29 cellular contexts compared by ENCODE assay signal in genomic region chr5:6090079-6090654, GRCh38.
"Had no signal": no experiment of that assay in that cellular context is flagged by ENCODE, and none has a peak within 500 bp of the region (broad histone marks: within the 10 kb centered on the region; RNA-seq: fewer than 3 reads in every experiment).

No MANE protein-coding gene starts in this region.

- FAIRE-seq: endometrium, endothelial cell of umbilical vein had no signal

- H3K36me3 Mint-ChIP-seq: activated CD4-positive, alpha-beta memory T cell treated with anti-CD3 and anti-CD28 coated beads for 36 hours; activated naive CD4-positive, alpha-beta T cell treated with anti-CD3 and anti-CD28 coated beads, Interleukin-2, amount 10 ng/mL, durations not matched to agents 7 days and 5 days; activated naive CD4-positive, alpha-beta T cell treated with anti-CD3 and anti-CD28 coated beads, Interleukin-2, amount 50 U/mL, for 72 hours; activated naive CD8-positive, alpha-beta T cell treated with anti-CD3 and anti-CD28 coated beads, Interleukin-2, amount 10 ng/mL, durations not matched to agents 7 days and 5 days; brain had no signal

- H3K9me3 Mint-ChIP-seq: activated CD4-positive, alpha-beta memory T cell treated with anti-CD3 and anti-CD28 coated beads for 36 hours; activated naive CD4-positive, alpha-beta T cell treated with anti-CD3 and anti-CD28 coated beads, Interleukin-2, amount 10 ng/mL, durations not matched to agents 7 days and 5 days; activated T-cell treated with anti-CD3 and anti-CD28 coated beads, Interleukin-2, amount 50 U/mL, for 24 hours had no signal

- H3K4me1 Mint-ChIP-seq: activated CD4-positive, alpha-beta T cell treated with anti-CD3 and anti-CD28 coated beads for 36 hours; activated CD4-positive, alpha-beta T cell treated with anti-CD3 and anti-CD28 coated beads, Interleukin-2, amount 10 ng/mL, durations not matched to agents 24 days and 14 days; activated naive CD4-positive, alpha-beta T cell treated with anti-CD3 and anti-CD28 coated beads, Interleukin-2, amount 10 ng/mL, durations not matched to agents 7 days and 5 days; activated naive CD8-positive, alpha-beta T cell treated with anti-CD3 and anti-CD28 coated beads, Interleukin-2, amount 10 ng/mL, durations not matched to agents 7 days and 5 days had no signal

- DNase-seq: activated CD4-positive, alpha-beta memory T cell treated with anti-CD3 and anti-CD28 coated beads for 36 hours; activated CD4-positive, alpha-beta T cell treated with anti-CD3 and anti-CD28 coated beads for 36 hours; activated CD4-positive, alpha-beta T cell treated with anti-CD3 and anti-CD28 coated beads, Interleukin-2, amount 10 ng/mL, durations not matched to agents 24 days and 14 days; activated CD4-positive, CD25-positive, alpha-beta regulatory T cell; activated CD4-positive, CD25-positive, alpha-beta regulatory T cell treated with anti-CD3 and anti-CD28 coated beads, Interleukin-2, amount 50 U/mL, for 72 hours; activated CD8-positive, alpha-beta memory T cell treated with anti-CD3 and anti-CD28 coated beads, Interleukin-2, amount 50 U/mL, for 48 hours; activated gamma-delta T cell; activated naive CD4-positive, alpha-beta T cell; activated naive CD4-positive, alpha-beta T cell treated with anti-CD3 and anti-CD28 coated beads, Interleukin-2, amount 10 ng/mL, durations not matched to agents 7 days and 5 days; activated naive CD8-positive, alpha-beta T cell treated with anti-CD3 and anti-CD28 coated beads, Interleukin-2, amount 10 ng/mL, durations not matched to agents 7 days and 5 days; activated T-cell treated with anti-CD3 and anti-CD28 coated beads for 4 hours; activated T-cell treated with anti-CD3 and anti-CD28 coated beads, Interleukin-2, amount 50 U/mL, for 24 hours; activated T-cell treated with anti-CD3 and anti-CD28 coated beads, Interleukin-2, amount 50 U/mL, for 72 hours; central memory CD4-positive, alpha-beta T cell; cerebellar nuclear complex; colonic mucosa; effector CD8-positive, alpha-beta T cell; esophagus squamous epithelium; foreskin melanocyte; head of caudate nucleus; hippocampal formation had no signal

- H3K4me1 ChIP-seq: ascending aorta, breast epithelium, colonic mucosa had no signal

- H3K27ac ChIP-seq: ascending aorta, breast epithelium, cardiac muscle cell, colonic mucosa, epithelial cell of prostate, esophagus squamous epithelium had no signal

- H3K4me3 Mint-ChIP-seq: activated CD4-positive, alpha-beta memory T cell treated with anti-CD3 and anti-CD28 coated beads for 36 hours; activated CD4-positive, alpha-beta T cell treated with anti-CD3 and anti-CD28 coated beads for 36 hours; activated CD4-positive, alpha-beta T cell treated with anti-CD3 and anti-CD28 coated beads, Interleukin-2, amount 10 ng/mL, durations not matched to agents 24 days and 14 days; activated naive CD4-positive, alpha-beta T cell treated with anti-CD3 and anti-CD28 coated beads, Interleukin-2, amount 10 ng/mL, durations not matched to agents 7 days and 5 days; activated naive CD8-positive, alpha-beta T cell treated with anti-CD3 and anti-CD28 coated beads, Interleukin-2, amount 10 ng/mL, durations not matched to agents 7 days and 5 days; activated T-cell treated with anti-CD3 and anti-CD28 coated beads, Interleukin-2, amount 50 U/mL, for 24 hours; activated T-cell treated with anti-CD3 and anti-CD28 coated beads, Interleukin-2, amount 50 U/mL, for 72 hours; brain had no signal

- H3K4me3 ChIP-seq: ascending aorta, breast epithelium, cardiac muscle cell, colonic mucosa, esophagus squamous epithelium had no signal

- H3K27ac Mint-ChIP-seq: activated CD4-positive, alpha-beta memory T cell treated with anti-CD3 and anti-CD28 coated beads for 36 hours; activated CD4-positive, alpha-beta T cell treated with anti-CD3 and anti-CD28 coated beads for 36 hours; activated CD4-positive, alpha-beta T cell treated with anti-CD3 and anti-CD28 coated beads, Interleukin-2, amount 10 ng/mL, durations not matched to agents 24 days and 14 days; activated naive CD4-positive, alpha-beta T cell treated with anti-CD3 and anti-CD28 coated beads, Interleukin-2, amount 10 ng/mL, durations not matched to agents 7 days and 5 days; activated naive CD4-positive, alpha-beta T cell treated with anti-CD3 and anti-CD28 coated beads, Interleukin-2, amount 50 U/mL, for 72 hours; activated naive CD8-positive, alpha-beta T cell treated with anti-CD3 and anti-CD28 coated beads, Interleukin-2, amount 10 ng/mL, durations not matched to agents 7 days and 5 days; activated T-cell treated with anti-CD3 and anti-CD28 coated beads, Interleukin-2, amount 50 U/mL, for 24 hours; activated T-cell treated with anti-CD3 and anti-CD28 coated beads, Interleukin-2, amount 50 U/mL, for 72 hours had no signal

- H3K27me3 Mint-ChIP-seq: activated CD4-positive, alpha-beta memory T cell treated with anti-CD3 and anti-CD28 coated beads for 36 hours; activated CD4-positive, alpha-beta T cell treated with anti-CD3 and anti-CD28 coated beads for 36 hours; activated CD4-positive, alpha-beta T cell treated with anti-CD3 and anti-CD28 coated beads, Interleukin-2, amount 10 ng/mL, durations not matched to agents 24 days and 14 days; activated naive CD4-positive, alpha-beta T cell treated with anti-CD3 and anti-CD28 coated beads, Interleukin-2, amount 10 ng/mL, durations not matched to agents 7 days and 5 days; activated naive CD8-positive, alpha-beta T cell treated with anti-CD3 and anti-CD28 coated beads, Interleukin-2, amount 10 ng/mL, durations not matched to agents 7 days and 5 days; activated T-cell treated with anti-CD3 and anti-CD28 coated beads, Interleukin-2, amount 50 U/mL, for 24 hours; brain had no signal

- H3K36me3 ChIP-seq: ascending aorta, breast epithelium, cardiac muscle cell, colonic mucosa, esophagus squamous epithelium had no signal

- H3K9me3 ChIP-seq: ascending aorta, breast epithelium, colonic mucosa, esophagus squamous epithelium had no signal

- H3K27me3 ChIP-seq: ascending aorta, breast epithelium, cardiac muscle cell, colonic mucosa had no signal

- ATAC-seq: activated CD4-positive, alpha-beta T cell treated with anti-CD3 and anti-CD28 coated beads for 36 hours; activated naive CD4-positive, alpha-beta T cell treated with anti-CD3 and anti-CD28 coated beads, Interleukin-2, amount 50 U/mL, for 72 hours; activated T-cell treated with anti-CD3 and anti-CD28 coated beads, Interleukin-2, amount 50 U/mL, for 72 hours had no signal
